ENCODE assay signal across 9 cellular contexts in the genomic region with DNA sequence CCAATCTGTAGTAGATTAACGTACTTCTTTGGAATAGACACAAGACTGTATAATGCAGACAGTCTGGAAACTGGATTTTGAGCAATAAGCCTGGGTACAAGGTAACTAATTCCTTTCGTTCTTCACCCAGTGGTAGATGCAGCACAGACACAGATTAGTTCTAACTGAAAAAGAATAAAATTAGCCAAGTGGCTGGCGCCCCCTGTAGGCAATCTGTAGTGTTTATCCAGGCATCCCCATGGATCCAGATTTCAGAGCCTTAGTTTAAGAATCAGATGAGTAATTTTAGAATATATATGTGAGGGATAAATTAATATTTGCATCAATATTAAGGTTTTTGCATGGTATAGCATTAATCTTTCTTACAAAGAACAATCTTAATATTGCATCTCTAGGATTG.
DNase-seq lines count a peak whose midpoint lies in the region; ATAC-seq and TF ChIP-seq lines count a peak whose summit lies in the region.
"Had no signal": no experiment of that assay in that cellular context is flagged by ENCODE, and none has a peak within 500 bp of the region (broad histone marks: within the 10 kb centered on the region; RNA-seq: fewer than 3 reads in every experiment).

No MANE protein-coding gene starts in this region.

- no peaks in the 10 kb centered on the region for H3K4me1 ChIP-seq in naive thymus-derived CD4-positive, alpha-beta T cell (ENCODE audit: control insufficient read depth in 2 of 2, insufficient read depth in 2 of 2, low read length in 2 of 2)

- no peaks in the 10 kb centered on the region for H3K27me3 Mint-ChIP-seq in naive thymus-derived CD4-positive, alpha-beta T cell
- H3K27me3 Mint-ChIP-seq: activated naive CD8-positive, alpha-beta T cell treated with anti-CD3 and anti-CD28 coated beads, Interleukin-2, amount 10 ng/mL, durations not matched to agents 7 days and 5 days had no signal

- H3K27ac Mint-ChIP-seq in naive thymus-derived CD4-positive, alpha-beta T cell = no peak overlapping the region
- H3K27ac Mint-ChIP-seq: activated naive CD8-positive, alpha-beta T cell treated with anti-CD3 and anti-CD28 coated beads, Interleukin-2, amount 10 ng/mL, durations not matched to agents 7 days and 5 days had no signal

- no peaks in the 10 kb centered on the region for H3K4me1 Mint-ChIP-seq in naive thymus-derived CD4-positive, alpha-beta T cell
- H3K4me1 Mint-ChIP-seq: activated naive CD8-positive, alpha-beta T cell treated with anti-CD3 and anti-CD28 coated beads, Interleukin-2, amount 10 ng/mL, durations not matched to agents 7 days and 5 days had no signal

- CTCF ChIA-PET in naive thymus-derived CD4-positive, alpha-beta T cell (lab: Charles Lee) = no interaction called here

- H3K4me3 Mint-ChIP-seq in naive thymus-derived CD4-positive, alpha-beta T cell = no peak overlapping the region
- H3K4me3 Mint-ChIP-seq: activated naive CD8-positive, alpha-beta T cell treated with anti-CD3 and anti-CD28 coated beads, Interleukin-2, amount 10 ng/mL, durations not matched to agents 7 days and 5 days had no signal

- ATAC-seq in GM18502 (IDR thresholded peaks at IDR 0.05; ENCODE audit: poor library complexity, unreplicated experiment) (peak; percentile 47), GM19397 (IDR thresholded peaks at IDR 0.05; ENCODE audit: unreplicated experiment) (no peak)
- no peak for ATAC-seq in naive thymus-derived CD4-positive, alpha-beta T cell

- no peak overlapping the region for H3K27ac ChIP-seq in naive thymus-derived CD4-positive, alpha-beta T cell (ENCODE audit: low read depth, low read length)

- H3K36me3 ChIP-seq in naive thymus-derived CD4-positive, alpha-beta T cell (ENCODE audit: control insufficient read depth in 2 of 3, insufficient read depth in 3 of 3, low read length in 3 of 3) = no peaks in the 10 kb centered on the region

- peak; percentile 2 for DNase-seq in AG10803 (ENCODE audit: low read depth)
- peak; percentile 74 for DNase-seq in NCI-H748 (lab: John Stamatoyannopoulos, UW; ENCODE audit: unreplicated experiment)
- DNase-seq in ecto neural progenitor cell (ENCODE audit: low spot score) = peak; percentile 59
- DNase-seq in putamen (ENCODE audit: low spot score) = peak; percentile 30
- no peak for DNase-seq in activated effector memory CD4-positive, alpha-beta T cell treated with anti-CD3 and anti-CD28 coated beads, Interleukin-2, amount 50 U/mL, for 16 hours
- no peak for DNase-seq in naive thymus-derived CD4-positive, alpha-beta T cell
- DNase-seq: activated naive CD8-positive, alpha-beta T cell treated with anti-CD3 and anti-CD28 coated beads, Interleukin-2, amount 10 ng/mL, durations not matched to agents 7 days and 5 days had no signal

- POLR2A ChIA-PET in naive thymus-derived CD4-positive, alpha-beta T cell (lab: Charles Lee) = no interaction called here

- no peak overlapping the region for H3K4me3 ChIP-seq in AG10803 (ENCODE audit: low read length)
- H3K4me3 ChIP-seq in naive thymus-derived CD4-positive, alpha-beta T cell (ENCODE audit: low read length) = no peak overlapping the region

- intact Hi-C loops in naive thymus-derived CD4-positive, alpha-beta T cell (cut with micrococcal nuclease) = no loop called here

- H3K9me3 Mint-ChIP-seq in naive thymus-derived CD4-positive, alpha-beta T cell = peaks cover 0 to 5% (median 0%) of the 10 kb centered on the region in 11 donors
- H3K9me3 Mint-ChIP-seq: activated naive CD8-positive, alpha-beta T cell treated with anti-CD3 and anti-CD28 coated beads, Interleukin-2, amount 10 ng/mL, durations not matched to agents 7 days and 5 days had no signal

- H3K27me3 ChIP-seq in naive thymus-derived CD4-positive, alpha-beta T cell (ENCODE audit: control insufficient read depth in 2 of 2, insufficient read depth in 2 of 2, low read length in 2 of 2) = no peaks in the 10 kb centered on the region

- no peaks in the 10 kb centered on the region for H3K9me3 ChIP-seq in naive thymus-derived CD4-positive, alpha-beta T cell (ENCODE audit: control insufficient read depth in 2 of 3, low read length in 3 of 3)

- peak; percentile 35 for TF ChIP-seq CTCF in AG10803 (conservative IDR thresholded peaks at IDR 0.05; ENCODE audit: low read length)

- no peaks in the 10 kb centered on the region for H3K36me3 Mint-ChIP-seq in naive thymus-derived CD4-positive, alpha-beta T cell
- H3K36me3 Mint-ChIP-seq: activated naive CD8-positive, alpha-beta T cell treated with anti-CD3 and anti-CD28 coated beads, Interleukin-2, amount 10 ng/mL, durations not matched to agents 7 days and 5 days had no signal

Comparison
In these comparisons a context has a peak if more than half of its experiments do, and no peak if none do; other contexts are left out.
1. DNase-seq: peak in AG10803 (single experiment), NCI-H748 (single experiment), ecto neural progenitor cell (single experiment) and putamen (single experiment); none in activated effector memory CD4-positive, alpha-beta T cell treated with anti-CD3 and anti-CD28 coated beads, Interleukin-2, amount 50 U/mL, for 16 hours (single experiment) and naive thymus-derived CD4-positive, alpha-beta T cell (0 of 9).